11 cellular contexts compared by ENCODE assay signal in the genomic region with DNA sequence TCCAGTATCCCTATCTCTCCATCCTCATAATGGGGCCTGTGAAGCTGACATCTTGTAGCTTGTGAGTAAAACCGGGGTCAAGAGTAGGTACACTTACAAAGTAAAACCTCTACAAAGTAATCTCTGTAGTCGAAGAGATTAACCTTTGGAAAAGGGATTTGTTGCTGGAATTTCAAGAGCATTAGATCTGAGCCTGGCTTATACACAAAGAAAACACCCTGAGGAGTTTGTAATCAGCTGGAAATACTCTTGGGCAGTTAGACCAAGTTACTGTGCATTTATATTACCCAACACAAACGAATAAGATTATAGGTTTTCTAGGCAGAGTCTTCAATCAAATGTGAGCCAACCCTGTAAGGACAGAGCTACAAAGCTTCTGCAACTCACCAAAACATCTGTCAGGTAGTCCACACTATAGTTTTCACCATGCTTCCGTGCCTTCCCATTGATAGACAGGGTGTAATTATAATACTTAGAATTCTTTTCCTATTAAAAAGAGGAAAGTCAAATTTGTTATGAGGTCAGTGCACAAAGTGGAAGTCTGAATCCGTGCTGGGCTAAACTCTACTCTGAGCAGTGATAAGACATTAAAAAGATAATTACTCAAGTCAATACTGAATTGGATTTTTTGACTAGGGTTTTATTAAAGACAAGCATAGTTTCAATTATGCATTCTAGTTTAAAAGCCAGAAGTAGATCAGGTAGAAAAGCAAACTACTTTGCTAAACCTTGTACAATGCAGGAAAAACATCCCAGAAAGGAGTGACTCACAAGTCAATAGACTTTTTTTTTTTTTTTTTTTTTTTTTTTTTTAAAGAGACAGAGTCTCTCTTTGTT. TPM values are rescaled to one million over a fixed set of nuclear protein-coding genes. Genes with fewer than 3 reads are reported as not detected.
DNase-seq lines count a peak whose midpoint lies in the region; ATAC-seq, FAIRE-seq and TF ChIP-seq lines count a peak whose summit lies in the region.
"Had no signal": no experiment of that assay in that cellular context is flagged by ENCODE, and none has a peak within 500 bp of the region (broad histone marks: within the 10 kb centered on the region; RNA-seq: fewer than 3 reads in every experiment).

No MANE protein-coding gene starts in this region.

- H3K36me3 ChIP-seq in HUES48 (ENCODE audit: control insufficient read depth, insufficient read depth, low read length) (peaks cover 68% of the 10 kb centered on the region), body of pancreas (replicated peaks in 1 of 2; ENCODE audit: insufficient read depth in 1 of 2, low read depth in 2 of 2) (no peaks in the 10 kb centered on the region), left lung (peaks cover 0 to 80% of the 10 kb centered on the region in 2 donors)

- H3K9me3 ChIP-seq in HUES48 (ENCODE audit: control insufficient read depth, insufficient read depth, low read length), result no peaks in the 10 kb centered on the region
- no peaks in the 10 kb centered on the region for H3K9me3 ChIP-seq in body of pancreas
- no peaks in the 10 kb centered on the region for H3K9me3 ChIP-seq in left lung

- H3K4me1 ChIP-seq in HUES48 (ENCODE audit: control insufficient read depth, insufficient read depth, low read length) (no peaks in the 10 kb centered on the region), body of pancreas (peaks cover 14% of the 10 kb centered on the region), left lung (peaks cover 6 to 78% of the 10 kb centered on the region in 2 donors)
- H3K4me1 ChIP-seq: neural progenitor cell had no signal

- no peak for FAIRE-seq in GM12892 (lab: Jason Lieb, UNC)

- no peak overlapping the region for H3K9ac ChIP-seq in HUES48 (ENCODE audit: low read depth, low read length)
- H3K9ac ChIP-seq: neural progenitor cell had no signal

- H3K4me3 ChIP-seq in HUES48 (ENCODE audit: low read depth, low read length) (no peak overlapping the region), body of pancreas (no peak overlapping the region), left lung (no peak overlapping the region)
- H3K4me3 ChIP-seq: neural progenitor cell had no signal

- no peak for TF ChIP-seq CTCF in body of pancreas (IDR thresholded peaks at IDR 0.05)
- TF ChIP-seq CTCF in left lung (IDR thresholded peaks at IDR 0.05), result no peak

- H3K27me3 ChIP-seq in HUES48 (ENCODE audit: control insufficient read depth, insufficient read depth, low read length) (no peaks in the 10 kb centered on the region), body of pancreas (no peaks in the 10 kb centered on the region), left lung (no peaks in the 10 kb centered on the region)
- H3K27me3 ChIP-seq: neural progenitor cell had no signal

- DNase-seq in A172 (ENCODE audit: low spot score) (peak; percentile 16), body of pancreas (no peak), left lung (no peak), NK-92 (lab: John Stamatoyannopoulos, UW; ENCODE audit: unreplicated experiment) (no peak), sciatic nerve (ENCODE audit: low spot score) (no peak), GM12892 (ENCODE audit: insufficient read length) (no peak)
- DNase-seq: activated naive CD8-positive, alpha-beta T cell treated with anti-CD3 and anti-CD28 coated beads, Interleukin-2, amount 10 ng/mL, durations not matched to agents 7 days and 5 days; GDM1 had no signal

- H3K27ac ChIP-seq in HUES48 (ENCODE audit: low read depth, low read length) (peak overlapping the region; percentile 44), body of pancreas (peak overlapping the region in 3 of 4 donors; percentile 53 to 74 (median 58)), left lung (peak overlapping the region; percentile 13 to 80)
- H3K27ac ChIP-seq: neural progenitor cell had no signal

- ATAC-seq in body of pancreas, result peak; percentile 69
- peak; percentile 67 for ATAC-seq in left lung
- ATAC-seq in GM18520 (IDR thresholded peaks at IDR 0.05; ENCODE audit: unreplicated experiment), result no peak
- ATAC-seq in sciatic nerve, result no peak

- TF ChIP-seq POLR2A in body of pancreas (IDR thresholded peaks at IDR 0.05) (no peak), GM12892 (IDR thresholded peaks at IDR 0.05; ENCODE audit: low read depth, low read length) (no peak)

- 52 to 54% methylated on average over 5 of the region's 5 CpGs for WGBS in body of pancreas, 2 donors

- intact Hi-C loops in body of pancreas (cut with DNase I), result no loop called here
- intact Hi-C loops in left lung (cut with DNase I), result no loop called here
- intact Hi-C loops in sciatic nerve (cut with DNase I), result no loop called here

RNA-seq across cellular contexts. Expression of gene GNS, which starts 14.6 kb away (rescaled TPM):
- total RNA-seq in A172 (2014; rRNA removed; shearing (Covaris generic)), result 139 and 146 TPM in 2 replicates
- 10 to 100 TPM; 29.3 to 43.1 TPM for total RNA-seq in body of pancreas
- total RNA-seq in left lung, result 100 to 1,000 TPM; 187 to 196 TPM
- 82.8 TPM for total RNA-seq in sciatic nerve
- 15.7 TPM for polyA plus RNA-seq in GM12892 (2012; ENCODE audit: missing spikeins)

Comparison
In these comparisons a context has a peak if more than half of its experiments do, and no peak if none do; other contexts are left out.
1. ATAC-seq: peak in body of pancreas (single experiment) and left lung (single experiment); none in GM18520 (single experiment) and sciatic nerve (single experiment).
2. Peak in every context shown above with its lines, with median percentiles within 50 percentile points of each other: H3K27ac ChIP-seq.